Comparison of ENCODE assay signal across 10 cellular contexts in genomic region chr15:63860161-63860954, GRCh38. TPM values are rescaled to one million over a fixed set of nuclear protein-coding genes. Genes with fewer than 3 reads are reported as not detected.
A peak's percentile ranks its signal among the peaks of the same experiment; 100 is the strongest.
DNase-seq lines count a peak whose midpoint lies in the region; ATAC-seq and TF ChIP-seq lines count a peak whose summit lies in the region.
"Had no signal": no experiment of that assay in that cellular context is flagged by ENCODE, and none has a peak within 500 bp of the region (broad histone marks: within the 10 kb centered on the region; RNA-seq: fewer than 3 reads in every experiment).

No MANE protein-coding gene starts in this region.

- no peak overlapping the region for H3K27ac Mint-ChIP-seq in progenitor cell of endocrine pancreas

- H3K9me3 ChIP-seq in Karpas-422 (ENCODE audit: low read length) (no peaks in the 10 kb centered on the region), WERI-Rb-1 (ENCODE audit: severe bottlenecking) (no peaks in the 10 kb centered on the region)
- H3K9me3 ChIP-seq: colonic mucosa had no signal

- H3K27ac ChIP-seq in Karpas-422 (ENCODE audit: low read length), result no peak overlapping the region
- no peak overlapping the region for H3K27ac ChIP-seq in WERI-Rb-1
- H3K27ac ChIP-seq: colonic mucosa had no signal

- TF ChIP-seq CTCF in WERI-Rb-1 (IDR thresholded peaks at IDR 0.05; ENCODE audit: low read depth, low read length), result no peak
- TF ChIP-seq CTCF in progenitor cell of endocrine pancreas (IDR thresholded peaks at IDR 0.05; ENCODE audit: unreplicated experiment), result no peak

- H3K79me2 ChIP-seq in Karpas-422 (ENCODE audit: low read length), result no peaks in the 10 kb centered on the region

- H3K4me3 ChIP-seq in Karpas-422 (ENCODE audit: low read length) (no peak overlapping the region), WERI-Rb-1 (ENCODE audit: low read depth, low read length) (no peak overlapping the region)
- H3K4me3 ChIP-seq: colonic mucosa, smooth muscle cell had no signal

- no peaks in the 10 kb centered on the region for H3K27me3 ChIP-seq in Karpas-422 (ENCODE audit: low read length)
- H3K27me3 ChIP-seq in WERI-Rb-1 (ENCODE audit: insufficient read depth, low read depth, severe bottlenecking), result no peaks in the 10 kb centered on the region
- H3K27me3 ChIP-seq: colonic mucosa had no signal

- H3K36me3 ChIP-seq in Karpas-422 (ENCODE audit: insufficient read depth, low read length) (no peaks in the 10 kb centered on the region), WERI-Rb-1 (no peaks in the 10 kb centered on the region)
- H3K36me3 ChIP-seq: colonic mucosa had no signal

- H3K9ac ChIP-seq in Karpas-422 (ENCODE audit: low read length), result no peak overlapping the region

- no peaks in the 10 kb centered on the region for H4K20me1 ChIP-seq in Karpas-422 (ENCODE audit: insufficient read depth, low read depth, low read length)

- no peak overlapping the region for H3K4me3 Mint-ChIP-seq in progenitor cell of endocrine pancreas (ENCODE audit: low read depth)

- DNase-seq in Karpas-422 (peak; percentile 56), NCI-H2081 treated with DMSO at 0.1 percent for 48 hours (lab: John Stamatoyannopoulos, UW) (no peak), WERI-Rb-1 (no peak), progenitor cell of endocrine pancreas (ENCODE audit: low spot score, unreplicated experiment) (no peak)
- peak; percentile 64 to 71 for DNase-seq in activated CD4-positive, alpha-beta T cell treated with anti-CD3 and anti-CD28 coated beads for 4 hours
- DNase-seq in effector CD4-positive, alpha-beta T cell, result peak; percentile 49
- DNase-seq in stimulated activated CD8-positive, alpha-beta memory T cell treated with anti-CD3 and anti-CD28 coated beads, Interleukin-7, amount 100 ng/mL, for 1 hour (ENCODE audit: low read depth in 2 of 2), result peak; percentile 7 to 9
- DNase-seq: colonic mucosa had no signal

- H2AFZ ChIP-seq in Karpas-422 (ENCODE audit: low read length), result no peak overlapping the region

- H3K27me3 Mint-ChIP-seq in progenitor cell of endocrine pancreas, result no peaks in the 10 kb centered on the region

- H3K9me3 Mint-ChIP-seq in progenitor cell of endocrine pancreas (ENCODE audit: low read depth), result no peaks in the 10 kb centered on the region

- H3K9me2 ChIP-seq in Karpas-422 (replicated peaks; ENCODE audit: insufficient read depth, low read length), result no peaks in the 10 kb centered on the region

- peaks cover 14% of the 10 kb centered on the region for H3K4me1 ChIP-seq in Karpas-422 (ENCODE audit: low read length)
- H3K4me1 ChIP-seq: colonic mucosa had no signal

- no peaks in the 10 kb centered on the region for H3K4me1 Mint-ChIP-seq in progenitor cell of endocrine pancreas (ENCODE audit: low read depth)

- no peaks in the 10 kb centered on the region for H3K36me3 Mint-ChIP-seq in progenitor cell of endocrine pancreas (ENCODE audit: insufficient read depth)

- no peak overlapping the region for H3K4me2 ChIP-seq in Karpas-422 (ENCODE audit: low read depth, low read length, poor library complexity, severe bottlenecking)
- H3K4me2 ChIP-seq: smooth muscle cell had no signal

- ATAC-seq in HG03139 (IDR thresholded peaks at IDR 0.05; ENCODE audit: unreplicated experiment), result no peak

RNA-seq across cellular contexts. Expression of gene HERC1, which starts 26.6 kb away (rescaled TPM):
- total RNA-seq in Karpas-422 (2014; rRNA removed; shearing (Covaris generic); ENCODE audit: low replicate concordance), result 134 and 151 TPM in 2 replicates
- 62.2 and 68.6 TPM in 2 replicates for total RNA-seq in progenitor cell of endocrine pancreas

Comparison
In these comparisons a context has a peak if more than half of its experiments do, and no peak if none do; other contexts are left out.
1. DNase-seq: peak in Karpas-422 (single experiment), activated CD4-positive, alpha-beta T cell treated with anti-CD3 and anti-CD28 coated beads for 4 hours (2 of 2), effector CD4-positive, alpha-beta T cell (single experiment) and stimulated activated CD8-positive, alpha-beta memory T cell treated with anti-CD3 and anti-CD28 coated beads, Interleukin-7, amount 100 ng/mL, for 1 hour (2 of 2); none in NCI-H2081 treated with DMSO at 0.1 percent for 48 hours (single experiment), WERI-Rb-1 (single experiment) and progenitor cell of endocrine pancreas (single experiment).